In genomic region chr7:141551773-141552162, GRCh38 we compare ENCODE assay signal across 8 cellular contexts. TPM values are rescaled to one million over a fixed set of nuclear protein-coding genes. Genes with fewer than 3 reads are reported as not detected.
DNase-seq lines count a peak whose midpoint lies in the region; ATAC-seq and TF ChIP-seq lines count a peak whose summit lies in the region.

No MANE protein-coding gene starts in this region.

- peak overlapping the region; percentile 63 for H3K4me3 ChIP-seq in cardiac muscle cell
- peak overlapping the region; percentile 72 to 74 for H3K4me3 ChIP-seq in Panc1 (ENCODE audit: low read depth in 2 of 2, low read length in 2 of 2)
- peak overlapping the region; percentile 72 to 99 (median 98) for H3K4me3 ChIP-seq in esophagus squamous epithelium
- H3K4me3 ChIP-seq in sigmoid colon, result peak overlapping the region; percentile 71 to 98 (median 90)

- BruUV-seq in Panc1 (replicated peaks; lab: Mats Ljungman, UMichigan), result no TSS peak

- H3K9me3 ChIP-seq in cardiac muscle cell (ENCODE audit: low read depth) (no peaks in the 10 kb centered on the region), Panc1 (ENCODE audit: control insufficient read depth, insufficient read depth, low read depth, low read length) (no peaks in the 10 kb centered on the region), esophagus squamous epithelium (no peaks in the 10 kb centered on the region), sigmoid colon (no peaks in the 10 kb centered on the region)

- TF ChIP-seq POLR2A in esophagus squamous epithelium (IDR thresholded peaks at IDR 0.05) (no peak), sigmoid colon (IDR thresholded peaks at IDR 0.05) (no peak)

- in situ Hi-C loops in Panc1 (cut with HindIII; ENCODE audit: low pct_unique_long_range_greater_than_20kb, low sequenced_read_pairs), result no loop called here

- TF ChIP-seq EP300 in sigmoid colon (IDR thresholded peaks at IDR 0.05), result no peak

- CTCF ChIA-PET in Panc1 (lab: Charles Lee), result no interaction called here

- POLR2A ChIA-PET in Panc1 (lab: Charles Lee), result no interaction called here

- TF ChIP-seq CTCF in cardiac muscle cell (IDR thresholded peaks at IDR 0.05; ENCODE audit: low read depth, low read length) (no peak), Panc1 (IDR thresholded peaks at IDR 0.05) (no peak), esophagus squamous epithelium (IDR thresholded peaks at IDR 0.05) (no peak), sigmoid colon (IDR thresholded peaks at IDR 0.05) (no peak)

- ATAC-seq in Right ventricle myocardium inferior (no peak), Panc1 (no peak)

- intact Hi-C loops in Right ventricle myocardium inferior (cut with DNase I) (loop anchor here (5.0 kb wide), 1 partner anchor 91 kb away; no protein-coding TSS in a partner anchor), Panc1 (cut with micrococcal nuclease; ENCODE audit: unreplicated experiment) (no loop called here), esophagus squamous epithelium (cut with DNase I) (no loop called here), sigmoid colon (cut with DNase I) (no loop called here), head of caudate nucleus (cut with DNase I) (loop anchor here (10.0 kb wide), 1 partner anchor 93 kb away; no protein-coding TSS in a partner anchor)

- peaks cover 3% of the 10 kb centered on the region for H3K36me3 ChIP-seq in cardiac muscle cell
- no peaks in the 10 kb centered on the region for H3K36me3 ChIP-seq in Panc1 (ENCODE audit: control insufficient read depth, insufficient read depth, low read length)
- H3K36me3 ChIP-seq in esophagus squamous epithelium, result peaks cover 0 to 16% (median 0%) of the 10 kb centered on the region in 3 donors
- peaks cover 0 to 12% (median 0%) of the 10 kb centered on the region in 4 donors for H3K36me3 ChIP-seq in sigmoid colon

- H3K27ac ChIP-seq in cardiac muscle cell (no peak overlapping the region), Panc1 (ENCODE audit: low read length) (peak overlapping the region; percentile 69), esophagus squamous epithelium (peak overlapping the region; percentile 74 to 82 (median 79)), sigmoid colon (peak overlapping the region; percentile 65 to 83 (median 81))

- 5 to 6% methylated on average over 3 to 4 of the region's 4 CpGs for WGBS in esophagus squamous epithelium, 2 donors
- WGBS in sigmoid colon, 2 donors, result 4 to 13% methylated on average over 4 of the region's 4 CpGs

- peaks cover 5% of the 10 kb centered on the region for H3K4me1 ChIP-seq in cardiac muscle cell (ENCODE audit: low read depth)
- peaks cover 2% of the 10 kb centered on the region; the same call in 1 of the 2 replicates for H3K4me1 ChIP-seq in Panc1 (ENCODE audit: control insufficient read depth, insufficient read depth, low read length)
- H3K4me1 ChIP-seq in esophagus squamous epithelium, result peaks cover 11 to 28% (median 15%) of the 10 kb centered on the region in 3 donors
- peaks cover 0 to 18% (median 15%) of the 10 kb centered on the region in 4 donors for H3K4me1 ChIP-seq in sigmoid colon

- DNase-seq in cardiac muscle cell (ENCODE audit: low read depth in 1 of 2, low spot score in 1 of 2) (peak in 1 of 2 donors; percentile 10), Right ventricle myocardium inferior (ENCODE audit: missing footprints) (no peak), Panc1 (ENCODE audit: low read depth, low spot score) (no peak), esophagus squamous epithelium (lab: John Stamatoyannopoulos, UW) (no peak), sigmoid colon (no peak), HuH-7 (ENCODE audit: low spot score) (no peak), NCI-H2171 treated with DMSO at 0.1 percent for 48 hours (lab: John Stamatoyannopoulos, UW) (no peak), head of caudate nucleus (no peak)

- H3K27me3 ChIP-seq in cardiac muscle cell, result no peaks in the 10 kb centered on the region
- no peaks in the 10 kb centered on the region for H3K27me3 ChIP-seq in Panc1 (ENCODE audit: control insufficient read depth, insufficient read depth, low read length)
- no peaks in the 10 kb centered on the region for H3K27me3 ChIP-seq in esophagus squamous epithelium
- no peaks in the 10 kb centered on the region for H3K27me3 ChIP-seq in sigmoid colon

RNA-seq across cellular contexts. Expression of gene AGK, which starts 0.6 kb away (rescaled TPM):
- total RNA-seq in cardiac muscle cell, result 25.6 and 32.0 TPM in 2 replicates
- polyA plus RNA-seq in cardiac muscle cell, result 30.8 and 35.6 TPM in 2 replicates
- total RNA-seq in Right ventricle myocardium inferior, result 28.4 TPM
- 32.6 TPM for total RNA-seq in Panc1 (2021; ENCODE audit: unreplicated experiment)
- 17.3 TPM for polyA plus RNA-seq in Panc1 (2012; ENCODE audit: insufficient read length)
- total RNA-seq in esophagus squamous epithelium, result 10 to 100 TPM; 11.2 to 22.5 (median 17.7) TPM
- total RNA-seq in sigmoid colon, result 10 to 100 TPM; 15.5 to 21.3 (median 19.2) TPM
- polyA plus RNA-seq in sigmoid colon, result 10 to 100 TPM in 1 of 3 donors, 1 to 10 TPM in 2; 7.8 to 12.3 (median 9.2) TPM

Comparison
In these comparisons a context has a peak if more than half of its experiments do, and no peak if none do; other contexts are left out.
1. intact Hi-C loops: an anchor here in Right ventricle myocardium inferior (5.0 kb wide) and head of caudate nucleus (10.0 kb wide); none called in Panc1, esophagus squamous epithelium and sigmoid colon.